8 cellular contexts compared by ENCODE assay signal in the genomic region with DNA sequence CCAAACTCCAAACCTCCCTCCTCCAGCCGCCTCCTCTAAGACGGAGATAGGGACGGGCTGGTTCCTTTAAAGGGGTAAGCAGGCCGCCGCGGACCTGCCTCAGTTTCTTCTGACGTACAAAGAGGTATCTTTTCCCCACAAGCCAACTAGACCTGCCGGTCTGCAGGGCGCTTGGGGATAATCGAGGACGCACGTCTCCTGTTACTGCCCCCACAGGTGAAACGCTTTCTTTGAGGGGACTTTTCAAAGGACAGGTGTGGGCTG. TPM values are rescaled to one million over a fixed set of nuclear protein-coding genes. Genes with fewer than 3 reads are reported as not detected.
DNase-seq lines count a peak whose midpoint lies in the region; ATAC-seq and TF ChIP-seq lines count a peak whose summit lies in the region.

No MANE protein-coding gene starts in this region.

- H3K14ac ChIP-seq in trophoblast cell (ENCODE audit: low read length) = peak overlapping the region; percentile 90

- peak overlapping the region; percentile 86 to 97 for H3K4me3 Mint-ChIP-seq in activated T-cell treated with anti-CD3 and anti-CD28 coated beads, Interleukin-2, amount 50 U/mL, for 72 hours

- no peak overlapping the region for H2BK12ac ChIP-seq in trophoblast cell (ENCODE audit: low read length)

- H3K9me3 Mint-ChIP-seq in activated T-cell treated with anti-CD3 and anti-CD28 coated beads, Interleukin-2, amount 50 U/mL, for 72 hours = no peaks in the 10 kb centered on the region

- H4K91ac ChIP-seq in trophoblast cell (ENCODE audit: low read depth, low read length) = peak overlapping the region; percentile 82

- H2AFZ ChIP-seq in trophoblast cell (ENCODE audit: insufficient read depth, low read length, poor library complexity) = peak overlapping the region; percentile 49

- H3K18ac ChIP-seq in trophoblast cell (ENCODE audit: low read length) = peak overlapping the region; percentile 76

- H3K4me2 ChIP-seq in trophoblast cell (ENCODE audit: low read length) = peak overlapping the region; percentile 65

- no peak for TF ChIP-seq POLR2A in esophagus squamous epithelium (IDR thresholded peaks at IDR 0.05)

- 0% methylated on average over 4 to 5 of the region's 13 CpGs for WGBS in esophagus squamous epithelium, 2 donors
- no CpG with 5 or more reads among the region's 13 CpGs for WGBS in trophoblast cell (ENCODE audit: extremely low coverage, insufficient coverage, insufficient read length)

- peaks cover 10% of the 10 kb centered on the region for H3K79me1 ChIP-seq in trophoblast cell (ENCODE audit: low read length)

- H2BK120ac ChIP-seq in trophoblast cell (ENCODE audit: insufficient read depth, low read length, poor library complexity) = peak overlapping the region; percentile 12

- ATAC-seq in activated T-cell treated with anti-CD3 and anti-CD28 coated beads, Interleukin-2, amount 50 U/mL, for 72 hours (replicated peaks in 1 of 2) = no peak
- ATAC-seq in HG02981 (IDR thresholded peaks at IDR 0.05; ENCODE audit: unreplicated experiment) (no peak), HG02763 (IDR thresholded peaks at IDR 0.05; ENCODE audit: unreplicated experiment) (no peak), HG03432 (IDR thresholded peaks at IDR 0.05; ENCODE audit: unreplicated experiment) (no peak)

- H3K4ac ChIP-seq in trophoblast cell (ENCODE audit: low read depth, low read length) = peak overlapping the region; percentile 57

- H3K27ac ChIP-seq in esophagus squamous epithelium (peak overlapping the region; percentile 91 to 97 (median 95)), trophoblast cell (ENCODE audit: low read depth, low read length) (peak overlapping the region; percentile 72)

- no peaks in the 10 kb centered on the region for H3K9me3 ChIP-seq in esophagus squamous epithelium
- H3K9me3 ChIP-seq in trophoblast cell (ENCODE audit: insufficient read depth, low read depth, low read length) = no peaks in the 10 kb centered on the region

- peak in 1 of 6 experiments; percentile 6 for TF ChIP-seq CTCF in esophagus squamous epithelium (IDR thresholded peaks at IDR 0.05)

- H3K4me1 Mint-ChIP-seq in activated T-cell treated with anti-CD3 and anti-CD28 coated beads, Interleukin-2, amount 50 U/mL, for 72 hours (ENCODE audit: low read depth) = peaks cover 62% of the 10 kb centered on the region

- H4K12ac ChIP-seq in trophoblast cell (ENCODE audit: low read depth, low read length) = peak overlapping the region; percentile 56

- peak overlapping the region; percentile 96 for H3K27ac Mint-ChIP-seq in activated T-cell treated with anti-CD3 and anti-CD28 coated beads, Interleukin-2, amount 50 U/mL, for 72 hours

- H3K4me3 ChIP-seq in esophagus squamous epithelium = peak overlapping the region; percentile 67 to 87 (median 78)
- peak overlapping the region; percentile 76 for H3K4me3 ChIP-seq in trophoblast cell (ENCODE audit: low read depth, low read length)

- H3K23ac ChIP-seq in trophoblast cell (ENCODE audit: low read length) = no peak overlapping the region

- no peaks in the 10 kb centered on the region for H3K27me3 Mint-ChIP-seq in activated T-cell treated with anti-CD3 and anti-CD28 coated beads, Interleukin-2, amount 50 U/mL, for 72 hours (ENCODE audit: low read depth)

- no peak overlapping the region for H2AK5ac ChIP-seq in trophoblast cell (ENCODE audit: low read length)

- peaks cover 4% of the 10 kb centered on the region for H3K79me2 ChIP-seq in trophoblast cell (ENCODE audit: control insufficient read depth, insufficient read depth, low read length, poor library complexity)

- intact Hi-C loops in esophagus squamous epithelium (cut with DNase I) = loop anchor here (5.0 kb wide), 1 partner anchor 106 kb away; a partner anchor contains a TSS

- H2BK5ac ChIP-seq in trophoblast cell (ENCODE audit: low read depth, low read length, poor library complexity) = peak overlapping the region; percentile 67

- H3K27me3 ChIP-seq in esophagus squamous epithelium = no peaks in the 10 kb centered on the region
- H3K27me3 ChIP-seq in trophoblast cell (ENCODE audit: insufficient read depth, low read length) = no peaks in the 10 kb centered on the region

- H3K36me3 Mint-ChIP-seq in activated T-cell treated with anti-CD3 and anti-CD28 coated beads, Interleukin-2, amount 50 U/mL, for 72 hours (ENCODE audit: insufficient read depth in 2 of 2) = peaks cover 2 to 4% of the 10 kb centered on the region in 2 donors

- H4K8ac ChIP-seq in trophoblast cell (ENCODE audit: low read depth, low read length) = peak overlapping the region; percentile 84

- no peaks in the 10 kb centered on the region for H3K36me3 ChIP-seq in esophagus squamous epithelium
- H3K36me3 ChIP-seq in trophoblast cell (ENCODE audit: control insufficient read depth in 1 of 2, insufficient read depth in 2 of 2, low read length in 2 of 2) = no peaks in the 10 kb centered on the region

- H3K4me1 ChIP-seq in esophagus squamous epithelium (peaks cover 11 to 57% (median 19%) of the 10 kb centered on the region in 3 donors), trophoblast cell (ENCODE audit: control insufficient read depth in 1 of 2, insufficient read depth in 2 of 2, low read length in 2 of 2) (peaks cover 3 to 11% of the 10 kb centered on the region in 2 experiments)

- DNase-seq in activated T-cell treated with anti-CD3 and anti-CD28 coated beads, Interleukin-2, amount 50 U/mL, for 72 hours = no peak
- DNase-seq in activated T-cell treated with anti-CD3 and anti-CD28 coated beads for 4 hours (no peak), SK-N-DZ (ENCODE audit: low spot score) (peak; percentile 42), esophagus squamous epithelium (lab: John Stamatoyannopoulos, UW) (no peak), trophoblast cell (peak in 1 of 2 donors; percentile 44)

- H3K9ac ChIP-seq in trophoblast cell (ENCODE audit: low read length) = peak overlapping the region; percentile 6

RNA-seq across cellular contexts. Expression of a gene that starts 25.1 kb away (rescaled TPM):
- 10 to 100 TPM; 47.7 to 50.0 TPM for total RNA-seq in activated T-cell treated with anti-CD3 and anti-CD28 coated beads, Interleukin-2, amount 50 U/mL, for 72 hours
- polyA plus RNA-seq in SK-N-DZ (2014; cell fraction: cytosol; rRNA removed) = 8.5 and 9.7 TPM in 2 replicates
- polyA plus RNA-seq in SK-N-DZ (2014; cell fraction: nucleus; rRNA removed) = 3.3 and 7.7 TPM in 2 replicates
- total RNA-seq in esophagus squamous epithelium = 10 to 100 TPM; 31.7 to 64.0 (median 56.2) TPM
- 6.5 and 7.2 TPM in 2 replicates for polyA plus RNA-seq in trophoblast cell (2013)

RNA-seq across cellular contexts. Expression of a gene that starts 31.1 kb away (rescaled TPM):
- total RNA-seq in activated T-cell treated with anti-CD3 and anti-CD28 coated beads, Interleukin-2, amount 50 U/mL, for 72 hours = 10 to 100 TPM; 35.3 to 44.5 TPM
- polyA plus RNA-seq in SK-N-DZ (2014; cell fraction: cytosol; rRNA removed) = 25.3 and 25.9 TPM in 2 replicates
- polyA plus RNA-seq in SK-N-DZ (2014; cell fraction: nucleus; rRNA removed) = 25.4 and 33.4 TPM in 2 replicates
- 1 to 10 TPM; 2.4 to 7.1 (median 6.0) TPM for total RNA-seq in esophagus squamous epithelium
- polyA plus RNA-seq in trophoblast cell (2013) = 5.0 and 5.4 TPM in 2 replicates

RNA-seq across cellular contexts. Expression of a gene that starts 32.8 kb away (rescaled TPM):
- total RNA-seq in activated T-cell treated with anti-CD3 and anti-CD28 coated beads, Interleukin-2, amount 50 U/mL, for 72 hours = not detected
- not detected in 2 replicates for polyA plus RNA-seq in SK-N-DZ (2014; cell fraction: cytosol; rRNA removed)
- not detected in 2 replicates for polyA plus RNA-seq in SK-N-DZ (2014; cell fraction: nucleus; rRNA removed)
- not detected for total RNA-seq in esophagus squamous epithelium
- not detected in 2 replicates for polyA plus RNA-seq in trophoblast cell (2013)

RNA-seq across cellular contexts. Expression of a gene that starts 53.5 kb away (rescaled TPM):
- 10 to 100 TPM; 24.3 to 31.4 TPM for total RNA-seq in activated T-cell treated with anti-CD3 and anti-CD28 coated beads, Interleukin-2, amount 50 U/mL, for 72 hours
- polyA plus RNA-seq in SK-N-DZ (2014; cell fraction: cytosol; rRNA removed) = 35.3 and 39.3 TPM in 2 replicates
- polyA plus RNA-seq in SK-N-DZ (2014; cell fraction: nucleus; rRNA removed) = 41.4 and 57.2 TPM in 2 replicates
- total RNA-seq in esophagus squamous epithelium = 10 to 100 TPM in 3 of 4 donors, 1 to 10 TPM in 1; 8.2 to 19.6 (median 17.8) TPM
- polyA plus RNA-seq in trophoblast cell (2013) = 5.6 and 5.9 TPM in 2 replicates

RNA-seq across cellular contexts. Expression of a gene that starts 59.0 kb away (rescaled TPM):
- under 1 TPM; 0.05 to 0.07 TPM for total RNA-seq in activated T-cell treated with anti-CD3 and anti-CD28 coated beads, Interleukin-2, amount 50 U/mL, for 72 hours
- not detected in 2 replicates for polyA plus RNA-seq in SK-N-DZ (2014; cell fraction: cytosol; rRNA removed)
- not detected in 2 replicates for polyA plus RNA-seq in SK-N-DZ (2014; cell fraction: nucleus; rRNA removed)
- not detected for total RNA-seq in esophagus squamous epithelium
- polyA plus RNA-seq in trophoblast cell (2013) = 0.05 and 0.11 TPM in 2 replicates

Comparison
In these comparisons a context has a peak if more than half of its experiments do, and no peak if none do; other contexts are left out.
1. RNA of a gene that starts 31.1 kb away (total RNA-seq): 35.3 to 44.5 TPM in activated T-cell treated with anti-CD3 and anti-CD28 coated beads, Interleukin-2, amount 50 U/mL, for 72 hours; 2.4 to 7.1 TPM in esophagus squamous epithelium; every median in the first group is over 4 times any median in the second.